Comparison of ENCODE assay signal across 1 cellular context in the genomic region with DNA sequence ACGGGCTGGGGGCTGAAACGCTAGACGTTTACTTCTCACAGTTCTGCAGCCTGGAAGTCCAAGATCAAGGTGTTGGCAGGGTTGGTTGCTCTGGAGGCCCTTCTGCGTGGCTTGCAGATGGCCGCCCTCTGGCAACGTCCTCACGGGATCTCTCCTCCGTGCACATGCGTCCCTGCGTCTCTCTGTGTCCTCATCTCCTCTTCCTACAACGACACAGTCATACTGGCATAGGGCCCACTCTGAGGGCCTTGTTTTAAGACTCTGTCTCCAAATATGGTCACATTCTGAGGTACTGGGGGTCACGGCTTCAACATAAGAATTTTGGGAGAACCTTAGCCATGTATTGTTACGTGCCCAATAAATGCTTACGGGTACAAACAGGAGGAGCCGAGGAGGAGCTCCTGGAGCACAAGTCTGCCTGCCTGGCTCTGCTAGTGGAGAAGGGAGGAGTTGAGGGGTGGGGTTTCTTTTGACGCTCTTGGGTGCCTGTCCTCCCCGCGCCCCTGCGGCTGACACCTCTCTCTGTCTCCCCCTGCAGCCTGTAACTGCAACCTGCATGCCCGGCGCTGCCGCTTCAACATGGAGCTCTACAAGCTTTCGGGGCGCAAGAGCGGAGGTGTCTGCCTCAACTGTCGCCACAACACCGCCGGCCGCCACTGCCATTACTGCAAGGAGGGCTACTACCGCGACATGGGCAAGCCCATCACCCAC.
TF ChIP-seq lines count a peak whose summit lies in the region.

No MANE protein-coding gene starts in this region.

TF ChIP-seq in SK-N-SH treated with all-trans-retinoic acid at 6 μM for 48 hours, 23 proteins besides CTCF, POLR2A, EP300 and RAD21 (continued from another document):
- TF ChIP-seq ZFP3 (CRISPR knock-in tag; IDR thresholded peaks at IDR 0.05) (no peak), ZC3H10 (CRISPR knock-in tag; IDR thresholded peaks at IDR 0.05) (no peak), CSRNP3 (CRISPR knock-in tag; IDR thresholded peaks at IDR 0.05) (no peak), PPARA (CRISPR knock-in tag; IDR thresholded peaks at IDR 0.05; ENCODE audit: borderline replicate concordance) (no peak), ISL1 (CRISPR knock-in tag; IDR thresholded peaks at IDR 0.05) (no peak), TCF4 (CRISPR knock-in tag; IDR thresholded peaks at IDR 0.05; ENCODE audit: borderline replicate concordance) (no peak), SNAI2 (CRISPR knock-in tag; IDR thresholded peaks at IDR 0.05) (no peak), OSR1 (CRISPR knock-in tag; IDR thresholded peaks at IDR 0.05) (no peak)
- TF ChIP-seq, protein P1, sequence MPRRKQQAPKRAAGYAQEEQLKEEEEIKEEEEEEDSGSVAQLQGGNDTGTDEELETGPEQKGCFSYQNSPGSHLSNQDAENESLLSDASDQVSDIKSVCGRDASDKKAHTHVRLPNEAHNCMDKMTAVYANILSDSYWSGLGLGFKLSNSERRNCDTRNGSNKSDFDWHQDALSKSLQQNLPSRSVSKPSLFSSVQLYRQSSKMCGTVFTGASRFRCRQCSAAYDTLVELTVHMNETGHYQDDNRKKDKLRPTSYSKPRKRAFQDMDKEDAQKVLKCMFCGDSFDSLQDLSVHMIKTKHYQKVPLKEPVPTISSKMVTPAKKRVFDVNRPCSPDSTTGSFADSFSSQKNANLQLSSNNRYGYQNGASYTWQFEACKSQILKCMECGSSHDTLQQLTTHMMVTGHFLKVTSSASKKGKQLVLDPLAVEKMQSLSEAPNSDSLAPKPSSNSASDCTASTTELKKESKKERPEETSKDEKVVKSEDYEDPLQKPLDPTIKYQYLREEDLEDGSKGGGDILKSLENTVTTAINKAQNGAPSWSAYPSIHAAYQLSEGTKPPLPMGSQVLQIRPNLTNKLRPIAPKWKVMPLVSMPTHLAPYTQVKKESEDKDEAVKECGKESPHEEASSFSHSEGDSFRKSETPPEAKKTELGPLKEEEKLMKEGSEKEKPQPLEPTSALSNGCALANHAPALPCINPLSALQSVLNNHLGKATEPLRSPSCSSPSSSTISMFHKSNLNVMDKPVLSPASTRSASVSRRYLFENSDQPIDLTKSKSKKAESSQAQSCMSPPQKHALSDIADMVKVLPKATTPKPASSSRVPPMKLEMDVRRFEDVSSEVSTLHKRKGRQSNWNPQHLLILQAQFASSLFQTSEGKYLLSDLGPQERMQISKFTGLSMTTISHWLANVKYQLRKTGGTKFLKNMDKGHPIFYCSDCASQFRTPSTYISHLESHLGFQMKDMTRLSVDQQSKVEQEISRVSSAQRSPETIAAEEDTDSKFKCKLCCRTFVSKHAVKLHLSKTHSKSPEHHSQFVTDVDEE (CRISPR knock-in tag; IDR thresholded peaks at IDR 0.05) = no peak
- TF ChIP-seq, protein P2, sequence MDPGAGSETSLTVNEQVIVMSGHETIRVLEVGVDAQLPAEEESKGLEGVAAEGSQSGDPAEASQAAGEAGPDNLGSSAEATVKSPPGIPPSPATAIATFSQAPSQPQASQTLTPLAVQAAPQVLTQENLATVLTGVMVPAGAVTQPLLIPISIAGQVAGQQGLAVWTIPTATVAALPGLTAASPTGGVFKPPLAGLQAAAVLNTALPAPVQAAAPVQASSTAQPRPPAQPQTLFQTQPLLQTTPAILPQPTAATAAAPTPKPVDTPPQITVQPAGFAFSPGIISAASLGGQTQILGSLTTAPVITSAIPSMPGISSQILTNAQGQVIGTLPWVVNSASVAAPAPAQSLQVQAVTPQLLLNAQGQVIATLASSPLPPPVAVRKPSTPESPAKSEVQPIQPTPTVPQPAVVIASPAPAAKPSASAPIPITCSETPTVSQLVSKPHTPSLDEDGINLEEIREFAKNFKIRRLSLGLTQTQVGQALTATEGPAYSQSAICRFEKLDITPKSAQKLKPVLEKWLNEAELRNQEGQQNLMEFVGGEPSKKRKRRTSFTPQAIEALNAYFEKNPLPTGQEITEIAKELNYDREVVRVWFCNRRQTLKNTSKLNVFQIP (CRISPR knock-in tag; IDR thresholded peaks at IDR 0.05; ENCODE audit: borderline replicate concordance, low read depth) = no peak
TF ChIP-seq in SK-N-SH treated with all-trans-retinoic acid at 6 μM for 48 hours: peak in this region for 0.
